ENCODE assay signal across 32 cellular contexts in genomic region chr4:120680647-120681228, GRCh38.
"Had no signal": no experiment of that assay in that cellular context is flagged by ENCODE, and none has a peak within 500 bp of the region (broad histone marks: within the 10 kb centered on the region; RNA-seq: fewer than 3 reads in every experiment).

No MANE protein-coding gene starts in this region.

- H3K27me3 ChIP-seq: adrenal gland, body of pancreas, breast epithelium, Peyer's patch, SJSA1 had no signal

- H3K27ac Mint-ChIP-seq: activated CD4-positive, alpha-beta T cell treated with anti-CD3 and anti-CD28 coated beads, Interleukin-2, amount 10 ng/mL, durations not matched to agents 24 days and 14 days; activated CD8-positive, alpha-beta T cell treated with anti-CD3 and anti-CD28 coated beads for 36 hours; activated naive CD4-positive, alpha-beta T cell treated with anti-CD3 and anti-CD28 coated beads for 36 hours; activated naive CD4-positive, alpha-beta T cell treated with anti-CD3 and anti-CD28 coated beads, Interleukin-2, amount 50 U/mL, for 72 hours; activated T-helper 2 cell treated with anti-CD3 and anti-CD28 coated beads, Interferon-gamma antibody, Interleukin-2, Interleukin-4, amounts not matched to agents 10 μg/mL and 5 μg/mL and 100 μg/mL, durations not matched to agents 14 hours and 24 hours and 36 hours; T-helper 1 cell treated with Interleukin-12 subunit alpha and Interleukin-12 subunit beta and Interleukin-4 antibody, amounts not matched to agents 30 μg/mL and 1 μg/mL, for 36 hours; T-helper 2 cell treated with Interferon-gamma antibody and Interleukin-4, amounts not matched to agents 5 μg/mL and 100 μg/mL, for 36 hours had no signal

- ATAC-seq: activated CD8-positive, alpha-beta T cell treated with anti-CD3 and anti-CD28 coated beads for 36 hours; body of pancreas; PC-3 had no signal

- H3K4me3 Mint-ChIP-seq: activated CD4-positive, alpha-beta T cell treated with anti-CD3 and anti-CD28 coated beads, Interleukin-2, amount 10 ng/mL, durations not matched to agents 24 days and 14 days; activated CD8-positive, alpha-beta T cell treated with anti-CD3 and anti-CD28 coated beads for 36 hours; activated naive CD4-positive, alpha-beta T cell treated with anti-CD3 and anti-CD28 coated beads for 36 hours; T-helper 1 cell treated with Interleukin-12 subunit alpha and Interleukin-12 subunit beta and Interleukin-4 antibody, amounts not matched to agents 30 μg/mL and 1 μg/mL, for 36 hours; T-helper 2 cell treated with Interferon-gamma antibody and Interleukin-4, amounts not matched to agents 5 μg/mL and 100 μg/mL, for 36 hours had no signal

- H3K4me1 Mint-ChIP-seq: activated CD4-positive, alpha-beta T cell treated with anti-CD3 and anti-CD28 coated beads, Interleukin-2, amount 10 ng/mL, durations not matched to agents 24 days and 14 days had no signal

- H3K27ac ChIP-seq: adrenal gland, body of pancreas, breast epithelium, coronary artery, Peyer's patch, SJSA1 had no signal

- H3K4me3 ChIP-seq: adrenal gland, body of pancreas, breast epithelium, coronary artery, Peyer's patch, SJSA1 had no signal

- H3K9me3 ChIP-seq: adrenal gland, body of pancreas, breast epithelium, Peyer's patch, SJSA1, SK-N-SH had no signal

- H3K36me3 ChIP-seq: adrenal gland, breast epithelium, Peyer's patch, SJSA1 had no signal

- H3K4me2 ChIP-seq: SK-N-SH had no signal

- DNase-seq: activated CD4-positive, alpha-beta T cell treated with anti-CD3 and anti-CD28 coated beads, Interleukin-2, amount 10 ng/mL, durations not matched to agents 24 days and 14 days; activated CD4-positive, alpha-beta T cell treated with anti-CD3 and anti-CD28 coated beads, Interleukin-2, amount 50 U/mL, for 4 hours; activated CD8-positive, alpha-beta T cell treated with anti-CD3 and anti-CD28 coated beads for 36 hours; activated gamma-delta T cell treated with Interleukin-2 at 50 U/mL for 16 hours; activated naive CD4-positive, alpha-beta T cell treated with anti-CD3 and anti-CD28 coated beads for 36 hours; activated T-cell treated with anti-CD3 and anti-CD28 coated beads, Interleukin-2, amount 50 U/mL, for 48 hours; adrenal gland; body of pancreas; Kasumi-1; NCI-H1048; NCI-H1105 treated with DMSO at 0.1 percent for 48 hours; NCI-H1436; NCI-H1694; NCI-H1930; NCI-H2081 treated with DMSO at 0.1 percent for 48 hours; NCI-H226; NCI-H446 treated with DMSO at 0.1 percent for 48 hours; NCI-H524; NCI-H69; NCI-H82; PC-3; Peyer's patch; RPMI8226; SHP77 treated with DMSO at 0.1 percent for 48 hours; SK-N-SH had no signal

- H3K9me3 Mint-ChIP-seq: activated CD4-positive, alpha-beta T cell treated with anti-CD3 and anti-CD28 coated beads, Interleukin-2, amount 10 ng/mL, durations not matched to agents 24 days and 14 days; activated T-helper 2 cell treated with anti-CD3 and anti-CD28 coated beads, Interferon-gamma antibody, Interleukin-2, Interleukin-4, amounts not matched to agents 10 μg/mL and 5 μg/mL and 100 μg/mL, durations not matched to agents 14 hours and 24 hours and 36 hours; T-helper 1 cell treated with Interleukin-12 subunit alpha and Interleukin-12 subunit beta and Interleukin-4 antibody, amounts not matched to agents 30 μg/mL and 1 μg/mL, for 36 hours; T-helper 2 cell treated with Interferon-gamma antibody and Interleukin-4, amounts not matched to agents 5 μg/mL and 100 μg/mL, for 36 hours had no signal

- H3K4me1 ChIP-seq: adrenal gland, body of pancreas, breast epithelium, Peyer's patch, SJSA1 had no signal

- H3K9me2 ChIP-seq: SK-N-SH had no signal
